Comparison of ENCODE assay signal across 1 cellular context in the genomic region with DNA sequence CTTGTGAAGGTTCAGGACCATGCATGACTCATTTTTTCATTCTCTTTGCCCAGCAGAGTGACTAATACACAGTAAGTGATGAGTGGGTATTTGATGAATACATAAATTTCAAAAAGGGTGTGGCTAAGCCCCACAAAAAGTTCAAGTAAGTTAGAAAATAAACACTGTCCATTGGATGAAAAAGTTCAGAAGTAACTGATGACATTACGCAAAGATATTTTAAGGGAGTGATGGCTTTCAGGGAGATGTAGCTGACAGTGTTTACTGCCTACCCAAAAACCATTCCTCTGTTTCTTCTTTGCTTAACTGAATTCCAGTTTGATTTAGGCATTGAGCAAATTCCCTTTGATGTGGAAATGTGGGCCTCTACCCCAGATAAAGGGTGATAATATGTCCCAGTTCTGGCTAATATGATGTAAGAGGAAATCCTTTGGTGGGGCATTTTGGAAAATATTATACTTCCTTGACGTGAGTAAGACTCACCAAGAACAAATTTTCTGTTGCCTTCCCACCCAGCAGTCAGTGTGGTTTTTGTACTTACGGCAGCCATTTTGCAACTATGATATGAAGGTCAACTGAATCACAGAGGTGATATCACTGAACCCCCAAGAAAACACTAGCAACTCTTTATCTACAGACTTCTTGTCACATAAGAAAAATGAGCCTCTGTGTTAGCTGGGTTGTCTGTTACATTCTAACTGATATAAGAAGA.
TF ChIP-seq lines count a peak whose summit lies in the region.

No MANE protein-coding gene starts in this region.

TF ChIP-seq in HEK293, 187 proteins besides CTCF, POLR2A, EP300 and RAD21 (continued from another document and continues in another):
- TF ChIP-seq ZNF18 (tag by site-specific recombination; IDR thresholded peaks at IDR 0.05) (no peak), ZBTB26 (tag by site-specific recombination; optimal IDR thresholded peaks at IDR 0.05) (no peak), ZNF792 (tag by site-specific recombination; IDR thresholded peaks at IDR 0.05) (no peak), WT1 (tag by site-specific recombination; IDR thresholded peaks at IDR 0.05) (no peak), PBX3 (CRISPR knock-in tag; IDR thresholded peaks at IDR 0.05) (no peak), KLF17 (tag by site-specific recombination; IDR thresholded peaks at IDR 0.05) (peak; percentile 81), INSM2 (tag by site-specific recombination; IDR thresholded peaks at IDR 0.05) (no peak), PRDM10 (tag by site-specific recombination; IDR thresholded peaks at IDR 0.05) (peak; percentile 35; the same call in 1 of the 2 replicates), SCRT2 (tag by site-specific recombination; IDR thresholded peaks at IDR 0.05) (peak; percentile 9; the same call in 1 of the 2 replicates), ZNF138 (tag by site-specific recombination; IDR thresholded peaks at IDR 0.05; ENCODE audit: borderline replicate concordance) (no peak), ZIC2 (tag by site-specific recombination; IDR thresholded peaks at IDR 0.05) (no peak), ZNF776 (tag by site-specific recombination; IDR thresholded peaks at IDR 0.05; ENCODE audit: borderline replicate concordance) (no peak), ZNF654 (tag by site-specific recombination; IDR thresholded peaks at IDR 0.05; ENCODE audit: low read depth) (no peak), ZNF623 (tag by site-specific recombination; IDR thresholded peaks at IDR 0.05) (no peak), HOXC10 (CRISPR knock-in tag; IDR thresholded peaks at IDR 0.05) (no peak), ZNF530 (tag by site-specific recombination; IDR thresholded peaks at IDR 0.05; ENCODE audit: low read depth) (no peak), ZNF169 (tag by site-specific recombination; IDR thresholded peaks at IDR 0.05) (no peak)
- TF ChIP-seq, protein P1, sequence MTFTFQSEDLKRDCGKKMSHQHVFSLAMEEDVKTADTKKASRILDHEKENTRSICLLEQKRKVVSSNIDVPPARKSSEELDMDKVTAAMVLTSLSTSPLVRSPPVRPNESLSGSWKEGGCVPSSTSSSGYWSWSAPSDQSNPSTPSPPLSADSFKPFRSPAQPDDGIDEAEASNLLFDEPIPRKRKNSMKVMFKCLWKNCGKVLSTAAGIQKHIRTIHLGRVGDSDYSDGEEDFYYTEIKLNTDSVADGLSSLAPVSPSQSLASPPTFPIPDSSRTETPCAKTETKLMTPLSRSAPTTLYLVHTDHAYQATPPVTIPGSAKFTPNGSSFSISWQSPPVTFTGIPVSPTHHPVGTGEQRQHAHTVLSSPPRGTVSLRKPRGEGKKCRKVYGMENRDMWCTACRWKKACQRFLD (tag by site-specific recombination; IDR thresholded peaks at IDR 0.05): no peak
- TF ChIP-seq, protein P2, sequence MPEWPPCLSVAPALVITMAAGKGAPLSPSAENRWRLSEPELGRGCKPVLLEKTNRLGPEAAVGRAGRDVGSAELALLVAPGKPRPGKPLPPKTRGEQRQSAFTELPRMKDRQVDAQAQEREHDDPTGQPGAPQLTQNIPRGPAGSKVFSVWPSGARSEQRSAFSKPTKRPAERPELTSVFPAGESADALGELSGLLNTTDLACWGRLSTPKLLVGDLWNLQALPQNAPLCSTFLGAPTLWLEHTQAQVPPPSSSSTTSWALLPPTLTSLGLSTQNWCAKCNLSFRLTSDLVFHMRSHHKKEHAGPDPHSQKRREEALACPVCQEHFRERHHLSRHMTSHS (tag by site-specific recombination; IDR thresholded peaks at IDR 0.05): no peak
- TF ChIP-seq, protein P3, sequence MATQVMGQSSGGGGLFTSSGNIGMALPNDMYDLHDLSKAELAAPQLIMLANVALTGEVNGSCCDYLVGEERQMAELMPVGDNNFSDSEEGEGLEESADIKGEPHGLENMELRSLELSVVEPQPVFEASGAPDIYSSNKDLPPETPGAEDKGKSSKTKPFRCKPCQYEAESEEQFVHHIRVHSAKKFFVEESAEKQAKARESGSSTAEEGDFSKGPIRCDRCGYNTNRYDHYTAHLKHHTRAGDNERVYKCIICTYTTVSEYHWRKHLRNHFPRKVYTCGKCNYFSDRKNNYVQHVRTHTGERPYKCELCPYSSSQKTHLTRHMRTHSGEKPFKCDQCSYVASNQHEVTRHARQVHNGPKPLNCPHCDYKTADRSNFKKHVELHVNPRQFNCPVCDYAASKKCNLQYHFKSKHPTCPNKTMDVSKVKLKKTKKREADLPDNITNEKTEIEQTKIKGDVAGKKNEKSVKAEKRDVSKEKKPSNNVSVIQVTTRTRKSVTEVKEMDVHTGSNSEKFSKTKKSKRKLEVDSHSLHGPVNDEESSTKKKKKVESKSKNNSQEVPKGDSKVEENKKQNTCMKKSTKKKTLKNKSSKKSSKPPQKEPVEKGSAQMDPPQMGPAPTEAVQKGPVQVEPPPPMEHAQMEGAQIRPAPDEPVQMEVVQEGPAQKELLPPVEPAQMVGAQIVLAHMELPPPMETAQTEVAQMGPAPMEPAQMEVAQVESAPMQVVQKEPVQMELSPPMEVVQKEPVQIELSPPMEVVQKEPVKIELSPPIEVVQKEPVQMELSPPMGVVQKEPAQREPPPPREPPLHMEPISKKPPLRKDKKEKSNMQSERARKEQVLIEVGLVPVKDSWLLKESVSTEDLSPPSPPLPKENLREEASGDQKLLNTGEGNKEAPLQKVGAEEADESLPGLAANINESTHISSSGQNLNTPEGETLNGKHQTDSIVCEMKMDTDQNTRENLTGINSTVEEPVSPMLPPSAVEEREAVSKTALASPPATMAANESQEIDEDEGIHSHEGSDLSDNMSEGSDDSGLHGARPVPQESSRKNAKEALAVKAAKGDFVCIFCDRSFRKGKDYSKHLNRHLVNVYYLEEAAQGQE (tag by site-specific recombination; IDR thresholded peaks at IDR 0.05): no peak
- TF ChIP-seq, protein P4, sequence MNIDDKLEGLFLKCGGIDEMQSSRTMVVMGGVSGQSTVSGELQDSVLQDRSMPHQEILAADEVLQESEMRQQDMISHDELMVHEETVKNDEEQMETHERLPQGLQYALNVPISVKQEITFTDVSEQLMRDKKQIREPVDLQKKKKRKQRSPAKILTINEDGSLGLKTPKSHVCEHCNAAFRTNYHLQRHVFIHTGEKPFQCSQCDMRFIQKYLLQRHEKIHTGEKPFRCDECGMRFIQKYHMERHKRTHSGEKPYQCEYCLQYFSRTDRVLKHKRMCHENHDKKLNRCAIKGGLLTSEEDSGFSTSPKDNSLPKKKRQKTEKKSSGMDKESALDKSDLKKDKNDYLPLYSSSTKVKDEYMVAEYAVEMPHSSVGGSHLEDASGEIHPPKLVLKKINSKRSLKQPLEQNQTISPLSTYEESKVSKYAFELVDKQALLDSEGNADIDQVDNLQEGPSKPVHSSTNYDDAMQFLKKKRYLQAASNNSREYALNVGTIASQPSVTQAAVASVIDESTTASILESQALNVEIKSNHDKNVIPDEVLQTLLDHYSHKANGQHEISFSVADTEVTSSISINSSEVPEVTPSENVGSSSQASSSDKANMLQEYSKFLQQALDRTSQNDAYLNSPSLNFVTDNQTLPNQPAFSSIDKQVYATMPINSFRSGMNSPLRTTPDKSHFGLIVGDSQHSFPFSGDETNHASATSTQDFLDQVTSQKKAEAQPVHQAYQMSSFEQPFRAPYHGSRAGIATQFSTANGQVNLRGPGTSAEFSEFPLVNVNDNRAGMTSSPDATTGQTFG (tag by site-specific recombination; IDR thresholded peaks at IDR 0.05; ENCODE audit: borderline replicate concordance): no peak
- TF ChIP-seq, protein P5, sequence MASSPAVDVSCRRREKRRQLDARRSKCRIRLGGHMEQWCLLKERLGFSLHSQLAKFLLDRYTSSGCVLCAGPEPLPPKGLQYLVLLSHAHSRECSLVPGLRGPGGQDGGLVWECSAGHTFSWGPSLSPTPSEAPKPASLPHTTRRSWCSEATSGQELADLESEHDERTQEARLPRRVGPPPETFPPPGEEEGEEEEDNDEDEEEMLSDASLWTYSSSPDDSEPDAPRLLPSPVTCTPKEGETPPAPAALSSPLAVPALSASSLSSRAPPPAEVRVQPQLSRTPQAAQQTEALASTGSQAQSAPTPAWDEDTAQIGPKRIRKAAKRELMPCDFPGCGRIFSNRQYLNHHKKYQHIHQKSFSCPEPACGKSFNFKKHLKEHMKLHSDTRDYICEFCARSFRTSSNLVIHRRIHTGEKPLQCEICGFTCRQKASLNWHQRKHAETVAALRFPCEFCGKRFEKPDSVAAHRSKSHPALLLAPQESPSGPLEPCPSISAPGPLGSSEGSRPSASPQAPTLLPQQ (tag by site-specific recombination; IDR thresholded peaks at IDR 0.05): peak; percentile 90
- TF ChIP-seq, protein P6, sequence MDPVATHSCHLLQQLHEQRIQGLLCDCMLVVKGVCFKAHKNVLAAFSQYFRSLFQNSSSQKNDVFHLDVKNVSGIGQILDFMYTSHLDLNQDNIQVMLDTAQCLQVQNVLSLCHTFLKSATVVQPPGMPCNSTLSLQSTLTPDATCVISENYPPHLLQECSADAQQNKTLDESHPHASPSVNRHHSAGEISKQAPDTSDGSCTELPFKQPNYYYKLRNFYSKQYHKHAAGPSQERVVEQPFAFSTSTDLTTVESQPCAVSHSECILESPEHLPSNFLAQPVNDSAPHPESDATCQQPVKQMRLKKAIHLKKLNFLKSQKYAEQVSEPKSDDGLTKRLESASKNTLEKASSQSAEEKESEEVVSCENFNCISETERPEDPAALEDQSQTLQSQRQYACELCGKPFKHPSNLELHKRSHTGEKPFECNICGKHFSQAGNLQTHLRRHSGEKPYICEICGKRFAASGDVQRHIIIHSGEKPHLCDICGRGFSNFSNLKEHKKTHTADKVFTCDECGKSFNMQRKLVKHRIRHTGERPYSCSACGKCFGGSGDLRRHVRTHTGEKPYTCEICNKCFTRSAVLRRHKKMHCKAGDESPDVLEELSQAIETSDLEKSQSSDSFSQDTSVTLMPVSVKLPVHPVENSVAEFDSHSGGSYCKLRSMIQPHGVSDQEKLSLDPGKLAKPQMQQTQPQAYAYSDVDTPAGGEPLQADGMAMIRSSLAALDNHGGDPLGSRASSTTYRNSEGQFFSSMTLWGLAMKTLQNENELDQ (tag by site-specific recombination; IDR thresholded peaks at IDR 0.05; ENCODE audit: low read depth): no peak
